In genomic region chr5:96881511-96882115, GRCh38 we compare ENCODE assay signal across 8 cellular contexts. TPM values are rescaled to one million over a fixed set of nuclear protein-coding genes. Genes with fewer than 3 reads are reported as not detected.
DNase-seq lines count a peak whose midpoint lies in the region; ATAC-seq and TF ChIP-seq lines count a peak whose summit lies in the region.
"Had no signal": no experiment of that assay in that cellular context is flagged by ENCODE, and none has a peak within 500 bp of the region (broad histone marks: within the 10 kb centered on the region; RNA-seq: fewer than 3 reads in every experiment).

No MANE protein-coding gene starts in this region.

- peak; percentile 59 for DNase-seq in ELR (ENCODE audit: low read depth)
- DNase-seq in OCI-M1 (lab: John Stamatoyannopoulos, UW) = peak; percentile 26
- peak; percentile 83 for DNase-seq in choroid plexus epithelial cell (ENCODE audit: low read depth)
- peak; percentile 87 for DNase-seq in renal cortical epithelial cell (ENCODE audit: low read depth)
- DNase-seq in posterior vena cava (ENCODE audit: low spot score) = no peak
- DNase-seq in mesenteric fat pad (ENCODE audit: low spot score) = no peak

- intact Hi-C loops in posterior vena cava (cut with DNase I) = no loop called here

- peak; percentile 16 for TF ChIP-seq CTCF in choroid plexus epithelial cell (conservative IDR thresholded peaks at IDR 0.05; ENCODE audit: low read depth, low read length)

- H3K4me3 ChIP-seq in choroid plexus epithelial cell (ENCODE audit: low read depth, low read length) = no peak overlapping the region
- H3K4me3 ChIP-seq: lung had no signal

- no peak for ATAC-seq in GM19455 (IDR thresholded peaks at IDR 0.05; ENCODE audit: unreplicated experiment)

RNA-seq across cellular contexts. Expression of gene ERAP2, which starts 5.3 kb away (rescaled TPM):
- 6.4 and 184 TPM in 2 replicates for total RNA-seq in renal cortical epithelial cell
- total RNA-seq in posterior vena cava = 1 to 10 TPM; 4.8 to 9.6 TPM
- total RNA-seq in mesenteric fat pad = 10.7 TPM

RNA-seq across cellular contexts. Expression of gene LNPEP, which starts 54.3 kb away (rescaled TPM):
- total RNA-seq in renal cortical epithelial cell (72.9 and 122 TPM in 2 replicates), posterior vena cava (10 to 100 TPM; 50.9 to 52.4 TPM), mesenteric fat pad (132 TPM)

Comparison
In these comparisons a context has a peak if more than half of its experiments do, and no peak if none do; other contexts are left out.
1. DNase-seq: peak in ELR (single experiment), OCI-M1 (single experiment), choroid plexus epithelial cell (single experiment) and renal cortical epithelial cell (single experiment); none in posterior vena cava (single experiment) and mesenteric fat pad (single experiment).